Comparison of ENCODE assay signal across 21 cellular contexts in the genomic region with DNA sequence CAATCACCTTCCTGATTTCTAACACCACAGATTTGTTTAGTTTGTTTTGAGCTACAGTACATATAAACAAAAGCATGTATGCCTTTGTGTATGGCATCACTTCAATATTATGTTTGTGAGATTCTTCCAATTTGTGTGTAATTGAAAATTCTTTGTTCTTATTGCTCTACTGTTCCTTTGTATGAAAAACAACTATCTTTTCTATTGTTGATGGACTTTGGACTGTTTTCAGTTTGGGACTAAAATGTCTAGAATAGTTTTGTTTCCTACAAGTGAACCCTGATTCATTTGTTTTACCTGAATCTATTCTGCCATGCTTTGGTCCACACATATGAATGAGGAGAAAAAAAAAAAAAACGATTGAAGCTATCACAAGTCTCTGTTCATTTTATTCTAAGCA.
"Had no signal": no experiment of that assay in that cellular context is flagged by ENCODE, and none has a peak within 500 bp of the region (broad histone marks: within the 10 kb centered on the region; RNA-seq: fewer than 3 reads in every experiment).

No MANE protein-coding gene starts in this region.

- ATAC-seq: activated CD4-positive, alpha-beta T cell treated with anti-CD3 and anti-CD28 coated beads for 36 hours; T-cell had no signal

- H3K4me3 ChIP-seq: breast epithelium had no signal

- H3K36me3 ChIP-seq: breast epithelium had no signal

- H3K27ac Mint-ChIP-seq: activated CD4-positive, alpha-beta memory T cell treated with anti-CD3 and anti-CD28 coated beads, Interleukin-2, amount 10 ng/mL, durations not matched to agents 7 days and 5 days; activated CD4-positive, alpha-beta T cell treated with anti-CD3 and anti-CD28 coated beads for 36 hours; activated naive CD4-positive, alpha-beta T cell treated with anti-CD3 and anti-CD28 coated beads, Interleukin-2, amount 10 ng/mL, durations not matched to agents 7 days and 5 days; activated naive CD8-positive, alpha-beta T cell treated with anti-CD3 and anti-CD28 coated beads for 36 hours; activated T-helper 2 cell treated with anti-CD3 and anti-CD28 coated beads, Interferon-gamma antibody, Interleukin-2, Interleukin-4, amounts not matched to agents 10 μg/mL and 5 μg/mL and 100 μg/mL, durations not matched to agents 14 hours and 24 hours and 36 hours had no signal

- DNase-seq: activated CD4-positive, alpha-beta memory T cell treated with anti-CD3 and anti-CD28 coated beads, Interleukin-2, amount 10 ng/mL, durations not matched to agents 7 days and 5 days; activated CD4-positive, alpha-beta T cell treated with anti-CD3 and anti-CD28 coated beads for 36 hours; activated CD4-positive, alpha-beta T cell treated with anti-CD3 and anti-CD28 coated beads, Interleukin-2, amount 50 U/mL, for 1 hour; activated gamma-delta T cell treated with Interleukin-2 at 50 U/mL for 16 hours; activated naive CD4-positive, alpha-beta T cell treated with anti-CD3 and anti-CD28 coated beads, Interleukin-2, amount 10 ng/mL, durations not matched to agents 7 days and 5 days; activated naive CD8-positive, alpha-beta T cell treated with anti-CD3 and anti-CD28 coated beads for 36 hours; activated T-cell treated with anti-CD3 and anti-CD28 coated beads for 4 hours; activated T-cell treated with anti-CD3 and anti-CD28 coated beads, Interleukin-2, amount 50 U/mL, for 48 hours; central memory CD4-positive, alpha-beta T cell; Kasumi-1; NCI-H1105 treated with DMSO at 0.1 percent for 48 hours; NCI-H1436 treated with DMSO at 0.1 percent for 48 hours; NCI-H187; NCI-H2081; NCI-H524; SHP77 treated with DMSO at 0.1 percent for 48 hours; T-cell had no signal

- FAIRE-seq: RCC 7860 had no signal

- H3K27ac ChIP-seq: breast epithelium, VCaP had no signal

- H3K4me3 Mint-ChIP-seq: activated naive CD4-positive, alpha-beta T cell treated with anti-CD3 and anti-CD28 coated beads, Interleukin-2, amount 10 ng/mL, durations not matched to agents 7 days and 5 days had no signal

- H3K9me3 ChIP-seq: breast epithelium had no signal

- H3K4me1 ChIP-seq: breast epithelium had no signal

- H3K9me3 Mint-ChIP-seq: activated CD4-positive, alpha-beta memory T cell treated with anti-CD3 and anti-CD28 coated beads, Interleukin-2, amount 10 ng/mL, durations not matched to agents 7 days and 5 days; activated T-helper 2 cell treated with anti-CD3 and anti-CD28 coated beads, Interferon-gamma antibody, Interleukin-2, Interleukin-4, amounts not matched to agents 10 μg/mL and 5 μg/mL and 100 μg/mL, durations not matched to agents 14 hours and 24 hours and 36 hours; T-cell had no signal

- H3K36me3 Mint-ChIP-seq: activated naive CD8-positive, alpha-beta T cell treated with anti-CD3 and anti-CD28 coated beads for 36 hours had no signal
